Comparison of ENCODE assay signal across 1 cellular context in genomic region chr3:18103591-18103990, GRCh38.
TF ChIP-seq lines count a peak whose summit lies in the region.

No MANE protein-coding gene starts in this region.

TF ChIP-seq in GM23338, 12 proteins besides CTCF, POLR2A, EP300 and RAD21 (continued from another document):
- no peak for TF ChIP-seq ZNF462 (CRISPR knock-in tag; IDR thresholded peaks at IDR 0.05)
- no peak for TF ChIP-seq POLR2AphosphoS5 (IDR thresholded peaks at IDR 0.05; ENCODE audit: low read depth)
- TF ChIP-seq EZH2 (IDR thresholded peaks at IDR 0.05; ENCODE audit: low read depth, unreplicated experiment): no peak
- TF ChIP-seq EZH2phosphoT487 (IDR thresholded peaks at IDR 0.05; ENCODE audit: unreplicated experiment): no peak
- no peak for TF ChIP-seq ZNF114 (CRISPR knock-in tag; IDR thresholded peaks at IDR 0.05)
- no peak for TF ChIP-seq JUNB (IDR thresholded peaks at IDR 0.05; ENCODE audit: unreplicated experiment)
- no peak for TF ChIP-seq STAT1 (IDR thresholded peaks at IDR 0.05; ENCODE audit: unreplicated experiment)
- TF ChIP-seq CREB1 (CRISPR knock-in tag; IDR thresholded peaks at IDR 0.05; ENCODE audit: low read depth): no peak
- no peak for TF ChIP-seq ZNF331 (CRISPR knock-in tag; IDR thresholded peaks at IDR 0.05; ENCODE audit: low read depth)
TF ChIP-seq in GM23338: peak in this region for 0.
